Comparison of ENCODE assay signal across 29 cellular contexts in the genomic region with DNA sequence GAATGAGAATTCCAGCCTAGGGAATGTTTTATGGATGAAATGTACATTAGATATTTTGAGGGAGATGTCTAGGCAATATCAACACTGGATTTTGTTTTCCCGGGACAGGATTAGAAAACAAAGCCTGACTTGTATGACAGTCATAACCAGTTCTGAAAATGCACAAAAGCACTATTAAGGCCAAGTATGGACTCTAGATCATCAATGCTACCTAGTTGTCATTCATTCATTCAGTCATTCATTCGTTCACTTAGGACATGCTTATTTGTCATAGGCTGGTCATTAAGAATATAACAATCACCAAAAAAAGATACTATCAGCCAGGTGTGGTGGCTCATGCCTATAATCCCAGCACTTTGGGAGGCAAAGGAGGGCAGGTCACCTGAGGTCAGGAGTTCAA.
"Had no signal": no experiment of that assay in that cellular context is flagged by ENCODE, and none has a peak within 500 bp of the region (broad histone marks: within the 10 kb centered on the region; RNA-seq: fewer than 3 reads in every experiment).

No MANE protein-coding gene starts in this region.

- H3K4me1 ChIP-seq: ascending aorta, colonic mucosa had no signal

- H3K9me3 ChIP-seq: ascending aorta, colonic mucosa had no signal

- FAIRE-seq: bronchial epithelial cell, TTC549 had no signal

- H3K27me3 ChIP-seq: ascending aorta, cardiac muscle cell, colonic mucosa had no signal

- H3K36me3 ChIP-seq: ascending aorta, cardiac muscle cell, colonic mucosa had no signal

- H3K4me3 ChIP-seq: ascending aorta, cardiac muscle cell, colonic mucosa had no signal

- ATAC-seq: activated CD8-positive, alpha-beta T cell treated with anti-CD3 and anti-CD28 coated beads for 36 hours; activated naive CD8-positive, alpha-beta T cell treated with anti-CD3 and anti-CD28 coated beads, Interleukin-2, amount 50 U/mL, for 24 hours had no signal

- DNase-seq: activated B cell treated with CpG ODN at 0.5 μM for 24 hours; activated CD4-positive, alpha-beta memory T cell treated with anti-CD3 and anti-CD28 coated beads for 36 hours; activated CD4-positive, alpha-beta T cell treated with anti-CD3 and anti-CD28 coated beads for 4 hours; activated CD4-positive, alpha-beta T cell treated with anti-CD3 and anti-CD28 coated beads, Interleukin-2, amount 10 ng/mL, durations not matched to agents 24 days and 14 days; activated CD4-positive, alpha-beta T cell treated with anti-CD3 and anti-CD28 coated beads, Interleukin-2, amount 50 U/mL, for 1 hour; activated CD4-positive, alpha-beta T cell treated with anti-CD3 and anti-CD28 coated beads, Interleukin-2, amount 50 U/mL, for 4 hours; activated CD4-positive, CD25-positive, alpha-beta regulatory T cell treated with anti-CD3 and anti-CD28 coated beads, Interleukin-2, amount 50 U/mL, for 72 hours; activated CD8-positive, alpha-beta memory T cell treated with anti-CD3 and anti-CD28 coated beads, Interleukin-2, amount 50 U/mL, for 4 hours; activated CD8-positive, alpha-beta T cell treated with anti-CD3 and anti-CD28 coated beads for 36 hours; activated effector memory CD4-positive, alpha-beta T cell treated with Interleukin-2 at 50 U/mL for 16 hours; activated gamma-delta T cell; activated naive CD4-positive, alpha-beta T cell treated with anti-CD3 and anti-CD28 coated beads, Interleukin-2, amount 10 ng/mL, durations not matched to agents 7 days and 5 days; activated naive CD4-positive, alpha-beta T cell treated with Interleukin-2 at 50 U/mL for 16 hours; activated naive CD8-positive, alpha-beta T cell treated with anti-CD3 and anti-CD28 coated beads, Interleukin-2, amount 10 ng/mL, durations not matched to agents 7 days and 5 days; activated naive CD8-positive, alpha-beta T cell treated with anti-CD3 and anti-CD28 coated beads, Interleukin-2, amount 50 U/mL, for 24 hours; activated T-cell treated with anti-CD3 and anti-CD28 coated beads for 4 hours; activated T-cell treated with anti-CD3 and anti-CD28 coated beads, Interleukin-2, amount 50 U/mL, for 24 hours; activated T-cell treated with anti-CD3 and anti-CD28 coated beads, Interleukin-2, amount 50 U/mL, for 48 hours; amygdala; anterior cingulate cortex; caudate nucleus; cerebellar nuclear complex; colonic mucosa; T-helper 9 cell had no signal

- H3K27ac ChIP-seq: ascending aorta, cardiac muscle cell, colonic mucosa, VCaP had no signal
